Comparison of ENCODE assay signal across 1 cellular context in genomic region chr20:58328836-58329235, GRCh38.
TF ChIP-seq lines count a peak whose summit lies in the region.

No MANE protein-coding gene starts in this region.

TF ChIP-seq in WTC11, 78 proteins besides CTCF, POLR2A, EP300 and RAD21 (continued from another document):
- TF ChIP-seq RORB (CRISPR knock-in tag; IDR thresholded peaks at IDR 0.05) (no peak), SMAD3 (CRISPR knock-in tag; IDR thresholded peaks at IDR 0.05; ENCODE audit: borderline replicate concordance) (no peak), MXD4 (CRISPR knock-in tag; IDR thresholded peaks at IDR 0.05; ENCODE audit: borderline replicate concordance) (no peak), HMGA2 (CRISPR knock-in tag; IDR thresholded peaks at IDR 0.05) (no peak), ARID4B (CRISPR knock-in tag; IDR thresholded peaks at IDR 0.05; ENCODE audit: borderline replicate concordance) (no peak), GABPB1 (CRISPR knock-in tag; IDR thresholded peaks at IDR 0.05) (no peak), ZNF232 (CRISPR knock-in tag; IDR thresholded peaks at IDR 0.05) (no peak), PREB (CRISPR knock-in tag; IDR thresholded peaks at IDR 0.05; ENCODE audit: borderline replicate concordance) (no peak), ELF4 (CRISPR knock-in tag; IDR thresholded peaks at IDR 0.05; ENCODE audit: low read depth) (no peak), PRRX2 (CRISPR knock-in tag; IDR thresholded peaks at IDR 0.05) (no peak), ZMAT4 (CRISPR knock-in tag; IDR thresholded peaks at IDR 0.05) (no peak)
